In genomic region chr1:184387871-184388670, GRCh38 we compare ENCODE assay signal across 8 cellular contexts. TPM values are rescaled to one million over a fixed set of nuclear protein-coding genes. Genes with fewer than 3 reads are reported as not detected.
DNase-seq lines count a peak whose midpoint lies in the region; ATAC-seq and TF ChIP-seq lines count a peak whose summit lies in the region.

No MANE protein-coding gene starts in this region.

- H3K27me3 ChIP-seq in BJ (ENCODE audit: control insufficient read depth, insufficient read depth, low read length) = 0 out of 2 replicates have a peak, but pooled peaks cover 2% of the 10 kb centered on the region
- no peaks in the 10 kb centered on the region for H3K27me3 ChIP-seq in dorsolateral prefrontal cortex
- H3K27me3 ChIP-seq in stomach = peaks cover 0 to 20% (median 0%) of the 10 kb centered on the region in 3 donors

- CTCF ChIA-PET in BJ (lab: Yijun Ruan, JAX) = interaction anchor here (0.8 to 2.2 kb wide), 5 partner anchors 104 to 327 kb away, joined by 3 to 6 read pairs (median 3); no protein-coding TSS in a partner anchor

- peaks cover 5 to 57% (median 37%) of the 10 kb centered on the region in 4 donors for H3K4me1 ChIP-seq in stomach

- peak overlapping the region in 57 of 59 donors; percentile 29 to 94 (median 81) for H3K27ac ChIP-seq in dorsolateral prefrontal cortex
- peak overlapping the region; percentile 79 to 94 (median 89) for H3K27ac ChIP-seq in stomach

- POLR2A ChIA-PET in BJ (lab: Charles Lee) = no interaction called here

- TF ChIP-seq POLR2A in lower leg skin (IDR thresholded peaks at IDR 0.05) (no peak), stomach (IDR thresholded peaks at IDR 0.05) (no peak)

- H3K36me3 ChIP-seq in BJ (ENCODE audit: control insufficient read depth, insufficient read depth, low read length) (no peaks in the 10 kb centered on the region), stomach (no peaks in the 10 kb centered on the region)

- no peak for TF ChIP-seq EP300 in stomach (IDR thresholded peaks at IDR 0.05)

- TF ChIP-seq CTCF in BJ (IDR thresholded peaks at IDR 0.05; ENCODE audit: insufficient read depth, low read depth, low read length) = no peak
- TF ChIP-seq CTCF in dorsolateral prefrontal cortex (IDR thresholded peaks at IDR 0.05 in 54 of 56, conservative IDR thresholded peaks at IDR 0.05 in 2 of 56; ENCODE audit: low read depth in 1 of 56, partially characterized antibody in 56 of 56) = peak in 12 of 56 donors; percentile 6 to 30 (median 17)
- TF ChIP-seq CTCF in lower leg skin (IDR thresholded peaks at IDR 0.05) = no peak
- TF ChIP-seq CTCF in stomach (IDR thresholded peaks at IDR 0.05) = peak in 1 of 7 experiments; percentile 23

- H3K4me3 ChIP-seq in BJ (ENCODE audit: low read depth, low read length) (peak overlapping the region; percentile 83), dorsolateral prefrontal cortex (peak overlapping the region; percentile 51 to 86 (median 76)), lower leg skin (ENCODE audit: low read depth, poor library complexity, severe bottlenecking) (peak overlapping the region; percentile 80), stomach (peak overlapping the region; percentile 85 to 95 (median 90))

- DNase-seq in BJ (ENCODE audit: low read depth) = peak; percentile 32
- peak; percentile 90 for DNase-seq in HCEC 1CT
- peak; percentile 39 for DNase-seq in SKM-1 (lab: John Stamatoyannopoulos, UW; ENCODE audit: unreplicated experiment)
- DNase-seq in dorsolateral prefrontal cortex = peak in 9 of 10 donors; percentile 15 to 66 (median 50)
- DNase-seq in lower leg skin (ENCODE audit: low spot score in 2 of 2) = peak; percentile 55 to 88
- DNase-seq in stomach = peak; percentile 38

- intact Hi-C loops in dorsolateral prefrontal cortex (cut with DNase I) (loop anchor here in 1 of 2 donors (5.0 to 10.0 kb wide), 2 partner anchors 177 to 274 kb away; no protein-coding TSS in a partner anchor), lower leg skin (cut with DNase I; ENCODE audit: low total_unique reads) (no loop called here), stomach (cut with DNase I; ENCODE audit: low total_unique reads) (no loop called here)

- WGBS in lower leg skin, 2 donors = 0 to 2% methylated on average over 23 of the region's 23 CpGs
- WGBS in stomach, 5 donors = 4 to 8% (median 7%) methylated on average over 23 of the region's 23 CpGs

- ATAC-seq in GM19324 (IDR thresholded peaks at IDR 0.05; ENCODE audit: low FRiP score, unreplicated experiment) (no peak), GM21447 (IDR thresholded peaks at IDR 0.05; ENCODE audit: unreplicated experiment) (no peak)

- H3K9me3 ChIP-seq in stomach = no peaks in the 10 kb centered on the region

RNA-seq across cellular contexts. Expression of gene C1orf21, which starts 1.2 kb away (rescaled TPM):
- polyA plus RNA-seq in BJ (2011; rRNA removed) = 4.3 and 13.4 TPM in 2 replicates
- polyA minus RNA-seq in BJ (2011; rRNA and poly(A)+ RNA removed) = 1.5 TPM in 2 replicates
- total RNA-seq in dorsolateral prefrontal cortex = 10 to 100 TPM; 22.5 to 94.0 (median 64.7) TPM
- 10 to 100 TPM; 37.6 to 79.4 (median 56.2) TPM for total RNA-seq in lower leg skin
- total RNA-seq in stomach = 100 to 1,000 TPM in 1 of 5 donors, 10 to 100 TPM in 4; 10.1 to 114 (median 38.1) TPM
- 10 to 100 TPM; 21.8 to 41.7 (median 29.9) TPM for polyA plus RNA-seq in stomach

Comparison
In these comparisons a context has a peak if more than half of its experiments do, and no peak if none do; other contexts are left out.
1. DNase-seq: peak in every context shown above with its lines; median percentile 90 in HCEC 1CT; 72 in lower leg skin; 50 in dorsolateral prefrontal cortex; 39 in SKM-1; 38 in stomach; 32 in BJ.